11 cellular contexts compared by ENCODE assay signal in the genomic region with DNA sequence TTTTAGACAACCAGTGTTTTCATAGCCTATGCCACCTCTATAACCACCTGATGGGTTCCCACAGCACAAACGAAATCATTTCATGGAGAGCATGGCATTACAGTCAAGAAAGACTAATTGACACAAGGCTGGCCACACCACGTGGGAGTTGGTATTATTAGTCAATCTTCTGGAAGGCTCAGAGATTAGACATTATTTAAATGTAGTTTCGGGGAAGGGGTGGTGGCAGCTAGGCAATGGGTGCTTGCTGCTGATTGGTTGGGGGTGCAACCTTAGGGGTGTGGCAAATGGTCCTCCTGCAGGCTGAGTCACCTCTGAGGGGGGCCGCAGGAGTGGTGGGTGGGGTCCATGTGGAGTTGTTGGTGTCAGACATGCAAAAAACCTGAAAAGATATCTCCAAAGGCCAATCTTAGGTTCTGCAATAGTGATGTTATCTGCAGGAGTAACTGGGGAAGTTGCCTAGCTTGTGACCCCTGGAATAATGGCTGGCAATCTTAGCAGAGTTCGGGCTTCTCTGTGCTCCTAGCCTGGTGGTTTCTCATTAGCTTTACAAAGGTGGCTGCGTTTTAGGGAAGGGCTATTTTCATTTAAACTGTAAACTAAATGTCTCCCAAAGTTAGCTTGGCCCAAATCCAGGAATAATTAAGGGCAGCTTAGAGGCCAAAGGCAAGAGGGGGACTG. TPM values are rescaled to one million over a fixed set of nuclear protein-coding genes. Genes with fewer than 3 reads are reported as not detected.
DNase-seq lines count a peak whose midpoint lies in the region; ATAC-seq and TF ChIP-seq lines count a peak whose summit lies in the region.
"Had no signal": no experiment of that assay in that cellular context is flagged by ENCODE, and none has a peak within 500 bp of the region (broad histone marks: within the 10 kb centered on the region; RNA-seq: fewer than 3 reads in every experiment).

No MANE protein-coding gene starts in this region.

- TF ChIP-seq CTCF in retinal pigment epithelial cell (conservative IDR thresholded peaks at IDR 0.05; ENCODE audit: low read depth, low read length) (no peak), gastroesophageal sphincter (IDR thresholded peaks at IDR 0.05) (no peak)

- TF ChIP-seq EP300 in gastroesophageal sphincter (IDR thresholded peaks at IDR 0.05): no peak

- ATAC-seq in GM19452 (IDR thresholded peaks at IDR 0.05; ENCODE audit: unreplicated experiment) (no peak), gastroesophageal sphincter (no peak)

- peaks cover 0 to 19% (median 3%) of the 10 kb centered on the region in 3 donors for H3K4me1 ChIP-seq in gastroesophageal sphincter

- no peak overlapping the region for H3K4me3 ChIP-seq in retinal pigment epithelial cell (ENCODE audit: low read length)
- H3K4me3 ChIP-seq in gastroesophageal sphincter: no peak overlapping the region

- WGBS in gastroesophageal sphincter (ENCODE audit: low coverage in 1 of 2), 2 donors: 45 to 79% methylated on average over 2 to 4 of the region's 6 CpGs

- H3K27me3 ChIP-seq in gastroesophageal sphincter: no peaks in the 10 kb centered on the region

- no peaks in the 10 kb centered on the region for H3K9me3 ChIP-seq in gastroesophageal sphincter

- no peak for TF ChIP-seq POLR2A in gastroesophageal sphincter (IDR thresholded peaks at IDR 0.05)

- H3K36me3 ChIP-seq in gastroesophageal sphincter: no peaks in the 10 kb centered on the region

- no peak overlapping the region for H3K27ac ChIP-seq in gastroesophageal sphincter

- DNase-seq in HUDEP-2 (lab: John Stamatoyannopoulos, UW; ENCODE audit: unreplicated experiment in 76 of 76): peak in 65 of 76 experiments; percentile 13 to 87 (median 59)
- DNase-seq in RPMI7951 (ENCODE audit: low read depth): peak; percentile 36
- peak; percentile 48 for DNase-seq in fibroblast of the conjunctiva (ENCODE audit: low read depth)
- DNase-seq in retinal pigment epithelial cell (ENCODE audit: low read depth): peak; percentile 46
- no peak for DNase-seq in UCSD-AML1 (lab: John Stamatoyannopoulos, UW; ENCODE audit: unreplicated experiment)
- DNase-seq in retina: no peak
- DNase-seq: activated CD4-positive, alpha-beta T cell treated with anti-CD3 and anti-CD28 coated beads for 1 hour; activated gamma-delta T cell treated with Interleukin-2 at 50 U/mL for 16 hours; DMS79 treated with DMSO at 0.1 percent for 48 hours had no signal

RNA-seq across cellular contexts. Expression of gene TEN1, which starts 4.6 kb away (rescaled TPM):
- total RNA-seq in RPMI7951 (2014; rRNA removed; shearing (Covaris generic)): 12.6 and 16.5 TPM in 2 replicates
- 10 to 100 TPM in 1 of 4 donors, 1 to 10 TPM in 3; 6.7 to 12.8 (median 7.9) TPM for total RNA-seq in gastroesophageal sphincter

RNA-seq across cellular contexts. Expression of gene ACOX1, which starts 4.7 kb away (rescaled TPM):
- 21.4 TPM in 2 replicates for total RNA-seq in RPMI7951 (2014; rRNA removed; shearing (Covaris generic))
- 10 to 100 TPM; 45.9 to 63.4 (median 54.2) TPM for total RNA-seq in gastroesophageal sphincter

RNA-seq across cellular contexts. Expression of gene CDK3, which starts 17.0 kb away (rescaled TPM):
- 1.4 and 2.2 TPM in 2 replicates for total RNA-seq in RPMI7951 (2014; rRNA removed; shearing (Covaris generic))
- total RNA-seq in gastroesophageal sphincter: 1 to 10 TPM in 3 of 4 donors, not detected in 1; 1.2 to 5.6 (median 2.3) TPM

RNA-seq across cellular contexts. Expression of gene FBF1, which starts 42.8 kb away (rescaled TPM):
- total RNA-seq in RPMI7951 (2014; rRNA removed; shearing (Covaris generic)): 6.0 and 8.0 TPM in 2 replicates
- total RNA-seq in gastroesophageal sphincter: 10 to 100 TPM in 1 of 4 donors, 1 to 10 TPM in 3; 4.6 to 20.2 (median 7.7) TPM

RNA-seq across cellular contexts. Expression of gene EVPL, which starts 43.5 kb away (rescaled TPM):
- total RNA-seq in RPMI7951 (2014; rRNA removed; shearing (Covaris generic)): not detected in 2 replicates
- total RNA-seq in gastroesophageal sphincter: 1 to 10 TPM; 1.3 to 6.1 (median 3.1) TPM

Comparison
In these comparisons a context has a peak if more than half of its experiments do, and no peak if none do; other contexts are left out.
1. DNase-seq: peak in HUDEP-2 (65 of 76), RPMI7951 (single experiment), fibroblast of the conjunctiva (single experiment) and retinal pigment epithelial cell (single experiment); none in UCSD-AML1 (single experiment) and retina (single experiment).